In the genomic region with DNA sequence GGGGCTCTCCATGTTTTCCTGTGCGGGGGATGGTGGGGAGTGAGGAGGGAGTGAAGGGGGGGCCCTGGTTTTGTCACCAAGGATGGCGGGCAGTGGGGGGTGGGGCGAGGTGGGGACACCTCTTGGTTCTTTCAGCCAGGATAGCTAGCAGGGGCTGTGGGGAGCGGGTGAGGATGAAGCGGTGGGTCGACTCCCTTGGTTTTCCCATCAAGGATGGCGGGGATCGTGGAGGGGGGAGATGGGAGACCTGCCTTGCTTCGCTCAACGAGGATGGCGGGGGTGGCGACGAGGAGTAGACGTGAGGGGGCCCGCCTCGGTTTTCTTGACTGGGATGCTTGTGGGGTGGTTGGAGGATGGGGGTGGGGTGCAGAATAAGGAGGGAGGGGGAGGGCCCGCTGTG, we compare ENCODE assay signal across 8 cellular contexts. TPM values are rescaled to one million over a fixed set of nuclear protein-coding genes. Genes with fewer than 3 reads are reported as not detected.
A peak's percentile ranks its signal among the peaks of the same experiment; 100 is the strongest.
DNase-seq lines count a peak whose midpoint lies in the region; ATAC-seq and TF ChIP-seq lines count a peak whose summit lies in the region.

No MANE protein-coding gene starts in this region.

- H3K36me3 ChIP-seq in psoas muscle (ENCODE audit: insufficient read depth in 1 of 2, low read depth in 1 of 2), result no peaks in the 10 kb centered on the region

- POLR2A ChIA-PET in T-cell (lab: Charles Lee), result no interaction called here
- POLR2A ChIA-PET in GM10248 (lab: Yijun Ruan, JAX), result no interaction called here

- H3K27ac Mint-ChIP-seq in T-cell, result peak overlapping the region in 1 of 2 donors; percentile 27

- TF ChIP-seq CTCF in foreskin fibroblast (IDR thresholded peaks at IDR 0.05; ENCODE audit: low read depth, low read length) (no peak), psoas muscle (IDR thresholded peaks at IDR 0.05) (no peak), GM10248 (IDR thresholded peaks at IDR 0.05; ENCODE audit: control extremely low read depth, extremely low read depth, low read depth, missing control alignments) (no peak), foreskin keratinocyte (conservative IDR thresholded peaks at IDR 0.05) (no peak)

- intact Hi-C loops in psoas muscle (cut with DNase I), result loop anchor here in 1 of 2 donors (5.0 to 10.0 kb wide), 2 partner anchors 93 to 121 kb away; no protein-coding TSS in a partner anchor

- peak overlapping the region; percentile 53 to 77 (median 73) for H3K4me3 Mint-ChIP-seq in T-cell

- DNase-seq in T-cell (no peak), foreskin fibroblast (peak in 1 of 2 donors; percentile 9), psoas muscle (peak in 1 of 2 donors; percentile 54), GM10248 (ENCODE audit: extremely low spot score) (no peak), foreskin keratinocyte (no peak), hippocampal formation (lab: John Stamatoyannopoulos, UW) (no peak)

- no peaks in the 10 kb centered on the region for H3K9me3 Mint-ChIP-seq in T-cell

- H3K4me3 ChIP-seq in GM08714 (ENCODE audit: low read length) (peak overlapping the region; percentile 49; the same call in 1 of the 2 replicates), foreskin fibroblast (ENCODE audit: low read depth in 1 of 2, low read length in 2 of 2) (peak overlapping the region; percentile 52 to 75), psoas muscle (peak overlapping the region; percentile 71)

- CTCF ChIA-PET in T-cell (lab: Charles Lee) (no interaction called here), GM10248 (lab: Yijun Ruan, JAX) (no interaction called here)

- WGBS in psoas muscle, 3 donors, result 10 to 27% (median 15%) methylated on average over 10 to 17 of the region's 17 CpGs

- no peak for ATAC-seq in T-cell (replicated peaks in 1 of 4)
- peak in 2 of 4 donors; percentile 9 to 21 for ATAC-seq in psoas muscle
- no peak for ATAC-seq in HG03135 (IDR thresholded peaks at IDR 0.05; ENCODE audit: unreplicated experiment)
- no peak for ATAC-seq in foreskin keratinocyte

- H3K27me3 ChIP-seq in psoas muscle (ENCODE audit: insufficient read depth in 3 of 3, low read length in 2 of 3) (peaks cover 0 to 14% (median 0%) of the 10 kb centered on the region in 3 donors), foreskin keratinocyte (no peaks in the 10 kb centered on the region)

- H3K4me1 ChIP-seq in psoas muscle (no peaks in the 10 kb centered on the region), foreskin keratinocyte (no peaks in the 10 kb centered on the region)

- H3K4me1 Mint-ChIP-seq in T-cell, result peaks cover 23 to 50% (median 39%) of the 10 kb centered on the region in 3 donors

- no peaks in the 10 kb centered on the region for H3K9me3 ChIP-seq in psoas muscle

- H3K27ac ChIP-seq in psoas muscle (no peak overlapping the region), foreskin keratinocyte (no peak overlapping the region)

- no peaks in the 10 kb centered on the region for H3K36me3 Mint-ChIP-seq in T-cell

- peaks cover 0 to 27% of the 10 kb centered on the region in 2 donors for H3K27me3 Mint-ChIP-seq in T-cell

RNA-seq across cellular contexts. Expression of gene FHL1, which starts 0.6 kb away (rescaled TPM):
- total RNA-seq in T-cell, result 10 to 100 TPM; 14.1 to 32.8 (median 26.0) TPM
- 1,000 to 10,000 TPM; 6,074 to 8,382 (median 6,962) TPM for total RNA-seq in psoas muscle
- polyA plus RNA-seq in psoas muscle, result 1,000 to 10,000 TPM in 2 of 3 donors, 100 to 1,000 TPM in 1; 325 to 4,774 (median 2,961) TPM
- total RNA-seq in foreskin keratinocyte, result 135 and 234 TPM in 2 replicates
- polyA plus RNA-seq in foreskin keratinocyte, result 118 and 168 TPM in 2 replicates

Comparison
In these comparisons a context has a peak if more than half of its experiments do, and no peak if none do; other contexts are left out.
1. RNA of gene FHL1, which starts 0.6 kb away (total RNA-seq): 6,074 to 8,382 TPM in psoas muscle; 135 to 234 TPM in foreskin keratinocyte and 14.1 to 32.8 TPM in T-cell; every median in the first group is over 10 times any median in the second.
2. Peak in every context shown above with its lines, with median percentiles within 50 percentile points of each other: H3K4me3 ChIP-seq.